In genomic region chr15:39235084-39235795, GRCh38 we compare ENCODE assay signal across 13 cellular contexts.
DNase-seq lines count a peak whose midpoint lies in the region; ATAC-seq and TF ChIP-seq lines count a peak whose summit lies in the region.
"Had no signal": no experiment of that assay in that cellular context is flagged by ENCODE, and none has a peak within 500 bp of the region (broad histone marks: within the 10 kb centered on the region; RNA-seq: fewer than 3 reads in every experiment).

No MANE protein-coding gene starts in this region.

- peak overlapping the region; percentile 52 for H3K27ac ChIP-seq in GM23248
- H3K27ac ChIP-seq in OCI-LY3 (ENCODE audit: low read length) = peak overlapping the region; percentile 96
- H3K27ac ChIP-seq in mammary epithelial cell (ENCODE audit: insufficient read depth, low read depth, low read length) = peak overlapping the region; percentile 88
- H3K27ac ChIP-seq in osteoblast (ENCODE audit: low read depth, low read length) = peak overlapping the region; percentile 75
- H3K27ac ChIP-seq: esophagus squamous epithelium had no signal

- intact Hi-C loops in mammary epithelial cell (cut with micrococcal nuclease) = loop anchor here (2.0 kb wide), 2 partner anchors 38 to 62 kb away; no protein-coding TSS in a partner anchor

- TF ChIP-seq CTCF in OCI-LY3 (IDR thresholded peaks at IDR 0.05; ENCODE audit: low read depth, low read length) (no peak), mammary epithelial cell (conservative IDR thresholded peaks at IDR 0.05 in 1 of 2, IDR thresholded peaks at IDR 0.05 in 1 of 2; ENCODE audit: extremely low read depth in 1 of 2, insufficient read depth in 1 of 2, low read depth in 1 of 2, low read length in 2 of 2) (no peak), osteoblast (IDR thresholded peaks at IDR 0.05; ENCODE audit: extremely low read depth, low read depth, low read length) (no peak)

- dilution Hi-C loops in mammary epithelial cell (cut with HindIII; ENCODE audit: low sequenced_read_pairs) = no loop called here

- ATAC-seq in HG02759 (IDR thresholded peaks at IDR 0.05; ENCODE audit: unreplicated experiment) = no peak
- ATAC-seq in GM18498 (IDR thresholded peaks at IDR 0.05; ENCODE audit: unreplicated experiment) = no peak

- WGBS in GM23248 (ENCODE audit: low coverage in 1 of 2, low lambda C conversion rate in 2 of 2, missing lambda C conversion rate in 2 of 2), 2 experiments = 48 to 51% methylated on average over 5 of the region's 5 CpGs
- 58% methylated on average over 5 of the region's 5 CpGs for whole genome bisulfite sequencing in mammary epithelial cell (ENCODE audit: low coverage, missing lambda C conversion rate)

- H4K20me1 ChIP-seq in GM23248 (ENCODE audit: insufficient read depth) = no peaks in the 10 kb centered on the region
- no peaks in the 10 kb centered on the region for H4K20me1 ChIP-seq in OCI-LY3 (ENCODE audit: insufficient read depth, low read length)
- no peaks in the 10 kb centered on the region for H4K20me1 ChIP-seq in mammary epithelial cell (ENCODE audit: insufficient read depth, low read length)
- H4K20me1 ChIP-seq in osteoblast (ENCODE audit: insufficient read depth, low read length) = no peaks in the 10 kb centered on the region

- no TSS peak for BruUV-seq in mammary epithelial cell (replicated peaks; lab: Mats Ljungman, UMichigan)

- H3K9me2 ChIP-seq in GM23248 (ENCODE audit: insufficient read depth) = no peaks in the 10 kb centered on the region

- H3K4me3 ChIP-seq in GM23248 (no peak overlapping the region), OCI-LY3 (ENCODE audit: low read length) (peak overlapping the region; percentile 58), mammary epithelial cell (replicated peaks in 1 of 3; ENCODE audit: insufficient read depth in 1 of 3, low read depth in 2 of 3, low read length in 3 of 3) (no peak overlapping the region), osteoblast (ENCODE audit: insufficient read depth, low read length) (no peak overlapping the region)
- H3K4me3 ChIP-seq: esophagus squamous epithelium had no signal

- peaks cover 61% of the 10 kb centered on the region for H3F3A ChIP-seq in GM23248 (ENCODE audit: insufficient read depth)

- H3K4me2 ChIP-seq in GM23248 (ENCODE audit: unreplicated experiment) (peak overlapping the region; percentile 67), OCI-LY3 (ENCODE audit: low read length) (peak overlapping the region; percentile 82), mammary epithelial cell (ENCODE audit: insufficient read depth, low read depth, low read length) (peak overlapping the region; percentile 48), osteoblast (ENCODE audit: insufficient read depth, low read length) (peak overlapping the region; percentile 47)

- in situ Hi-C loops in GM23248 (cut with MboI) (no loop called here), mammary epithelial cell (cut with MboI; ENCODE audit: low sequenced_read_pairs in 2 of 2) (no loop called here)

- peak; percentile 76 for DNase-seq in GM23248
- peak; percentile 89 for DNase-seq in mammary epithelial cell
- DNase-seq in osteoblast (ENCODE audit: insufficient read length, low spot score, missing footprints) = peak; percentile 51
- DNase-seq in activated T-cell treated with anti-CD3 and anti-CD28 coated beads for 4 hours = no peak
- DNase-seq in stimulated activated CD4-positive, alpha-beta T cell treated with anti-CD3 and anti-CD28 coated beads, Interleukin-4, amount 100 ng/mL, for 1 hour = no peak
- DNase-seq: activated naive CD4-positive, alpha-beta T cell treated with anti-CD3 and anti-CD28 coated beads, Interleukin-2, amount 50 U/mL, for 16 hours; CD4-positive, alpha-beta memory T cell; esophagus squamous epithelium; GDM1; NCI-H524 treated with DMSO at 0.1 percent for 48 hours had no signal

- H3K4me1 ChIP-seq in GM23248 (ENCODE audit: insufficient read depth) = peaks cover 51% of the 10 kb centered on the region
- peaks cover 34% of the 10 kb centered on the region for H3K4me1 ChIP-seq in OCI-LY3 (ENCODE audit: low read length)
- peaks cover 64% of the 10 kb centered on the region for H3K4me1 ChIP-seq in mammary epithelial cell (ENCODE audit: insufficient read depth, low read length)
- H3K4me1 ChIP-seq in osteoblast (ENCODE audit: insufficient read depth, low read length) = peaks cover 43% of the 10 kb centered on the region

- H3K9ac ChIP-seq in GM23248 = peak overlapping the region; percentile 13; the same call in 1 of the 2 replicates
- peak overlapping the region; percentile 55; the same call in 1 of the 2 replicates for H3K9ac ChIP-seq in OCI-LY3 (ENCODE audit: low read length)
- peak overlapping the region; percentile 45 for H3K9ac ChIP-seq in mammary epithelial cell (ENCODE audit: insufficient read depth, low read length)

- H3K36me3 ChIP-seq in GM23248 (ENCODE audit: low read depth) = no peaks in the 10 kb centered on the region
- H3K36me3 ChIP-seq in OCI-LY3 (replicated peaks; ENCODE audit: low read depth, low read length) = peaks cover 7% of the 10 kb centered on the region
- no peaks in the 10 kb centered on the region for H3K36me3 ChIP-seq in mammary epithelial cell (ENCODE audit: insufficient read depth, low read length)
- no peaks in the 10 kb centered on the region for H3K36me3 ChIP-seq in osteoblast (ENCODE audit: insufficient read depth, low read length)
- H3K36me3 ChIP-seq: esophagus squamous epithelium had no signal

- CTCF ChIA-PET in mammary epithelial cell (lab: Charles Lee; ENCODE audit: low non-redundant PET) = interaction anchor here (0.6 kb wide), 1 partner anchor 22 kb away, joined by 4 read pairs; no protein-coding TSS in a partner anchor

- H3K79me2 ChIP-seq in GM23248 (ENCODE audit: insufficient read depth) (no peaks in the 10 kb centered on the region), OCI-LY3 (ENCODE audit: low read length) (no peaks in the 10 kb centered on the region), mammary epithelial cell (ENCODE audit: insufficient read depth, low read length) (no peaks in the 10 kb centered on the region), osteoblast (ENCODE audit: insufficient read depth, low read length) (no peaks in the 10 kb centered on the region)

- no peaks in the 10 kb centered on the region for H3K27me3 ChIP-seq in GM23248 (replicated peaks; ENCODE audit: insufficient read depth)
- no peaks in the 10 kb centered on the region for H3K27me3 ChIP-seq in OCI-LY3 (ENCODE audit: low read depth, low read length)
- no peaks in the 10 kb centered on the region for H3K27me3 ChIP-seq in mammary epithelial cell (ENCODE audit: insufficient read depth, low read length)
- H3K27me3 ChIP-seq in osteoblast (ENCODE audit: insufficient read depth, low read length) = no peaks in the 10 kb centered on the region
- H3K27me3 ChIP-seq: esophagus squamous epithelium had no signal

- H2AFZ ChIP-seq in GM23248 (no peak overlapping the region), OCI-LY3 (ENCODE audit: low read depth, low read length) (peak overlapping the region; percentile 76; the same call in 1 of the 2 replicates), mammary epithelial cell (ENCODE audit: low read depth, low read length) (peak overlapping the region; percentile 68), osteoblast (ENCODE audit: low read length) (no peak overlapping the region)

- no peaks in the 10 kb centered on the region for H3K9me3 ChIP-seq in GM23248 (ENCODE audit: low read depth)
- no peaks in the 10 kb centered on the region for H3K9me3 ChIP-seq in OCI-LY3 (ENCODE audit: insufficient read depth, low read length)
- peaks cover under 1% of the 10 kb centered on the region for H3K9me3 ChIP-seq in mammary epithelial cell (replicated peaks; ENCODE audit: insufficient read depth, low read length)
- no peaks in the 10 kb centered on the region for H3K9me3 ChIP-seq in osteoblast (ENCODE audit: low read depth, low read length)
- H3K9me3 ChIP-seq: esophagus squamous epithelium had no signal

Comparison
In these comparisons a context has a peak if more than half of its experiments do, and no peak if none do; other contexts are left out.
1. DNase-seq: peak in GM23248 (single experiment), mammary epithelial cell (single experiment) and osteoblast (single experiment); none in activated T-cell treated with anti-CD3 and anti-CD28 coated beads for 4 hours (single experiment) and stimulated activated CD4-positive, alpha-beta T cell treated with anti-CD3 and anti-CD28 coated beads, Interleukin-4, amount 100 ng/mL, for 1 hour (single experiment).
2. H2AFZ ChIP-seq: peak in OCI-LY3 (single experiment) and mammary epithelial cell (single experiment); none in GM23248 (single experiment) and osteoblast (single experiment).
3. Peak in every context shown above with its lines, with median percentiles within 50 percentile points of each other: H3K27ac ChIP-seq, H3K4me2 ChIP-seq and H3K9ac ChIP-seq.